In genomic region chr6:99285881-99286280, GRCh38 we compare ENCODE assay signal across 17 cellular contexts.
DNase-seq lines count a peak whose midpoint lies in the region; ATAC-seq, FAIRE-seq and TF ChIP-seq lines count a peak whose summit lies in the region.
"Had no signal": no experiment of that assay in that cellular context is flagged by ENCODE, and none has a peak within 500 bp of the region (broad histone marks: within the 10 kb centered on the region; RNA-seq: fewer than 3 reads in every experiment).

No MANE protein-coding gene starts in this region.

- in situ Hi-C loops in G401 (cut with HindIII; ENCODE audit: low sequenced_read_pairs) = no loop called here

- POLR2A ChIA-PET in H1 (lab: Charles Lee; ENCODE audit: partially characterized antibody) = no interaction called here

- no peak overlapping the region for H2BK5ac ChIP-seq in H1 (ENCODE audit: low read depth, low read length)

- H3K79me1 ChIP-seq in H1 (ENCODE audit: low read depth, low read length) = no peaks in the 10 kb centered on the region

- H3K9ac ChIP-seq in H1 (replicated peaks in 1 of 4; ENCODE audit: extremely low read depth in 1 of 4, low read depth in 3 of 4, low read length in 3 of 4) (no peak overlapping the region), MM.1S (ENCODE audit: low read length) (no peak overlapping the region)

- no peak overlapping the region for H3K4me3 Mint-ChIP-seq in progenitor cell of endocrine pancreas (ENCODE audit: low read depth)
- H3K4me3 Mint-ChIP-seq: CD4-positive, alpha-beta memory T cell had no signal

- H3K79me2 ChIP-seq in H1 (ENCODE audit: control insufficient read depth in 1 of 2, insufficient read depth in 2 of 2, low read length in 2 of 2) (no peaks in the 10 kb centered on the region), MM.1S (ENCODE audit: low read length) (no peaks in the 10 kb centered on the region)

- no peak overlapping the region for H3K23ac ChIP-seq in H1 (ENCODE audit: insufficient read length)

- no peak overlapping the region for H2BK20ac ChIP-seq in H1 (ENCODE audit: low read length)

- FAIRE-seq in H1 (lab: Jason Lieb, UNC) = no peak
- FAIRE-seq: A204.1, D721Med, H54 had no signal

- no peaks in the 10 kb centered on the region for H3K27me3 ChIP-seq in H1 (replicated peaks in 1 of 4; ENCODE audit: control insufficient read depth in 3 of 4, extremely low read depth in 1 of 4, insufficient read depth in 3 of 4, low read length in 3 of 4)
- H3K27me3 ChIP-seq in psoas muscle (ENCODE audit: insufficient read depth in 3 of 3, low read length in 2 of 3) = no peaks in the 10 kb centered on the region
- H3K27me3 ChIP-seq in MM.1S (replicated peaks; ENCODE audit: insufficient read depth, low read length) = no peaks in the 10 kb centered on the region
- H3K27me3 ChIP-seq: BE2C had no signal

- H3K36me3 ChIP-seq in H1 (ENCODE audit: control insufficient read depth in 2 of 4, insufficient read depth in 4 of 4, low read length in 3 of 4) (no peaks in the 10 kb centered on the region; a peak in 1 of 8 replicates), psoas muscle (ENCODE audit: insufficient read depth in 1 of 2, low read depth in 1 of 2) (no peaks in the 10 kb centered on the region), MM.1S (replicated peaks; ENCODE audit: insufficient read depth, low read length) (no peaks in the 10 kb centered on the region)

- no peak overlapping the region for H4K91ac ChIP-seq in H1 (replicated peaks; ENCODE audit: insufficient read length, low read length)

- 0 out of 2 replicates have a peak overlapping the region, but pooled peaks have one; percentile 60 for H2AK5ac ChIP-seq in H1 (ENCODE audit: low read depth, low read length)

- H3K14ac ChIP-seq in H1 (ENCODE audit: insufficient read length) = no peak overlapping the region

- CTCF ChIA-PET in H1 (lab: Charles Lee; ENCODE audit: partially characterized antibody) = interaction anchor here (0.6 to 3.2 kb wide), 2 partner anchors 10 to 42 kb away, joined by 3 to 8 read pairs; no protein-coding TSS in a partner anchor

- no peaks in the 10 kb centered on the region for H3K4me1 Mint-ChIP-seq in progenitor cell of endocrine pancreas (ENCODE audit: low read depth)
- H3K4me1 Mint-ChIP-seq: CD4-positive, alpha-beta memory T cell had no signal

- no peaks in the 10 kb centered on the region for H3K27me3 Mint-ChIP-seq in progenitor cell of endocrine pancreas

- TF ChIP-seq CTCF in H1 (IDR thresholded peaks at IDR 0.05; ENCODE audit: control extremely low read depth in 1 of 3, insufficient read depth in 1 of 3, low read depth in 1 of 3, low read length in 3 of 3) = no peak
- TF ChIP-seq CTCF in progenitor cell of endocrine pancreas (IDR thresholded peaks at IDR 0.05; ENCODE audit: unreplicated experiment) = no peak
- no peak for TF ChIP-seq CTCF in psoas muscle (IDR thresholded peaks at IDR 0.05)
- no peak for TF ChIP-seq CTCF in MM.1S (IDR thresholded peaks at IDR 0.05; ENCODE audit: low read length)

- no peak overlapping the region for H3K18ac ChIP-seq in H1 (ENCODE audit: extremely low read depth, low read length)

- 0 out of 2 replicates have a peak overlapping the region, but pooled peaks have one; percentile 22 for H2BK12ac ChIP-seq in H1 (ENCODE audit: low read depth, low read length)

- H3F3A ChIP-seq in MM.1S (ENCODE audit: insufficient read depth, low read length) = no peaks in the 10 kb centered on the region

- H3K27ac Mint-ChIP-seq in progenitor cell of endocrine pancreas = peak overlapping the region; percentile 20
- H3K27ac Mint-ChIP-seq: CD4-positive, alpha-beta memory T cell had no signal

- ATAC-seq in psoas muscle = no peak
- ATAC-seq: HCT116 had no signal

- no peaks in the 10 kb centered on the region for H3K9me3 ChIP-seq in H1 (ENCODE audit: insufficient read depth in 2 of 2, low read depth in 1 of 2, low read length in 1 of 2)
- no peaks in the 10 kb centered on the region for H3K9me3 ChIP-seq in psoas muscle
- H3K9me3 ChIP-seq in MM.1S (replicated peaks; ENCODE audit: insufficient read depth, low read length) = no peaks in the 10 kb centered on the region
- H3K9me3 ChIP-seq: BE2C had no signal

- no peak overlapping the region for H4K8ac ChIP-seq in H1 (ENCODE audit: extremely low read depth, insufficient read depth, low read length)

- H3K9me3 Mint-ChIP-seq in progenitor cell of endocrine pancreas (ENCODE audit: low read depth) = no peaks in the 10 kb centered on the region

- H3K9me2 ChIP-seq in MM.1S (replicated peaks; ENCODE audit: insufficient read depth, low read length) = no peaks in the 10 kb centered on the region

- no peak for TF ChIP-seq POLR2A in H1 (IDR thresholded peaks at IDR 0.05; ENCODE audit: control extremely low read depth in 1 of 2, low read depth in 2 of 2, low read length in 2 of 2)

- H3K4me1 ChIP-seq in H1 (replicated peaks in 1 of 4; ENCODE audit: control insufficient read depth in 3 of 4, insufficient read depth in 4 of 4, low read length in 3 of 4) (peaks cover 0 to 5% (median 0%) of the 10 kb centered on the region in 4 experiments; a peak in 1 of 7 replicates), psoas muscle (no peaks in the 10 kb centered on the region), MM.1S (ENCODE audit: low read length) (no peaks in the 10 kb centered on the region)
- H3K4me1 ChIP-seq: BE2C had no signal

- no peak overlapping the region for H4K5ac ChIP-seq in H1 (ENCODE audit: insufficient read length, low read depth, low read length)

- peaks cover 0 to 3% of the 10 kb centered on the region in 2 experiments for H4K20me1 ChIP-seq in H1 (replicated peaks in 1 of 2; ENCODE audit: control insufficient read depth in 1 of 2, insufficient read depth in 2 of 2, low read length in 2 of 2)
- H4K20me1 ChIP-seq in MM.1S (ENCODE audit: insufficient read depth, low read length) = no peaks in the 10 kb centered on the region

- no peak for TF ChIP-seq EP300 in H1 (IDR thresholded peaks at IDR 0.05; ENCODE audit: borderline replicate concordance in 1 of 2, low read depth in 2 of 2, low read length in 2 of 2)

- TF ChIP-seq RAD21 in H1 (IDR thresholded peaks at IDR 0.05 in 1 of 2, conservative IDR thresholded peaks at IDR 0.05 in 1 of 2; ENCODE audit: low read depth in 2 of 2, low read length in 2 of 2) = no peak

- H3K4ac ChIP-seq in H1 (replicated peaks; ENCODE audit: insufficient read length, low read depth, low read length) = no peak overlapping the region

- H3K27ac ChIP-seq in H1 (ENCODE audit: low read depth, low read length) = no peak overlapping the region
- H3K27ac ChIP-seq in psoas muscle = no peak overlapping the region
- H3K27ac ChIP-seq in MM.1S (ENCODE audit: low read length) = no peak overlapping the region
- H3K27ac ChIP-seq: C4-2B, HL-60 had no signal

- no peak overlapping the region for H3K4me3 ChIP-seq in H1 (ENCODE audit: extremely low read depth in 1 of 4, insufficient read depth in 2 of 4, low read depth in 3 of 4, low read length in 4 of 4)
- no peak overlapping the region for H3K4me3 ChIP-seq in psoas muscle
- no peak overlapping the region for H3K4me3 ChIP-seq in MM.1S (ENCODE audit: low read length)

- peak; percentile 56 for DNase-seq in G401 (ENCODE audit: low spot score)
- peak; percentile 91 for DNase-seq in NCI-H774 (lab: John Stamatoyannopoulos, UW)
- DNase-seq in H1 (ENCODE audit: low read depth in 1 of 2, low spot score in 2 of 2) = no peak
- DNase-seq in progenitor cell of endocrine pancreas (ENCODE audit: low spot score, unreplicated experiment) = no peak
- no peak for DNase-seq in psoas muscle
- no peak for DNase-seq in MM.1S
- DNase-seq in AG08396 (ENCODE audit: low spot score) = no peak
- DNase-seq: BE2C; CD4-positive, alpha-beta memory T cell; COR-L47; DMS153 had no signal

- peaks cover 3% of the 10 kb centered on the region; the same call in 1 of the 2 replicates for H3K23me2 ChIP-seq in H1 (ENCODE audit: low read depth, low read length)

- H2AFZ ChIP-seq in H1 (ENCODE audit: low read length) (no peak overlapping the region), MM.1S (ENCODE audit: low read length) (no peak overlapping the region)

- H3K4me2 ChIP-seq in H1 (ENCODE audit: insufficient read depth in 1 of 2, low read depth in 2 of 2, low read length in 2 of 2) (no peak overlapping the region), MM.1S (ENCODE audit: low read depth, low read length) (no peak overlapping the region)

- no peak overlapping the region for H2BK15ac ChIP-seq in H1 (ENCODE audit: low read length)

- H2BK120ac ChIP-seq in H1 (replicated peaks; ENCODE audit: low read depth, low read length) = no peak overlapping the region

- H3K56ac ChIP-seq in H1 (replicated peaks; ENCODE audit: insufficient read length, low read depth, low read length) = no peak overlapping the region

- H3K36me3 Mint-ChIP-seq in progenitor cell of endocrine pancreas (ENCODE audit: insufficient read depth) = peaks cover 4% of the 10 kb centered on the region
- H3K36me3 Mint-ChIP-seq: CD4-positive, alpha-beta memory T cell had no signal

- 85% methylated on average over 4 of the region's 4 CpGs; no CpG with 5 or more reads in 1 of the 2 experiments for WGBS in H1 (ENCODE audit: extremely low coverage in 1 of 2, insufficient coverage in 1 of 2, insufficient read length in 1 of 2, insufficient replicate concordance in 2 of 2, low coverage in 1 of 2, low lambda C conversion rate in 2 of 2, missing lambda C conversion rate in 1 of 2), 2 experiments
- 49 to 58% (median 52%) methylated on average over 4 of the region's 4 CpGs for WGBS in psoas muscle, 3 donors

- intact Hi-C loops in psoas muscle (cut with DNase I) = no loop called here

TF ChIP-seq in H1, 55 proteins besides CTCF, POLR2A, EP300 and RAD21:
- TF ChIP-seq KDM1A (IDR thresholded peaks at IDR 0.05; ENCODE audit: borderline replicate concordance, low read length) (no peak), CBX5 (IDR thresholded peaks at IDR 0.05; ENCODE audit: low read depth, low read length) (no peak), SAP30 (IDR thresholded peaks at IDR 0.05; ENCODE audit: insufficient read depth, insufficient replicate concordance, low read length) (no peak), TAF7 (optimal IDR thresholded peaks at IDR 0.05; ENCODE audit: borderline replicate concordance, low read depth, low read length) (no peak), EGR1 (IDR thresholded peaks at IDR 0.05; ENCODE audit: borderline replicate concordance, low read depth, low read length) (no peak), BRCA1 (IDR thresholded peaks at IDR 0.05; ENCODE audit: low read depth, low read length) (no peak), SIRT6 (IDR thresholded peaks at IDR 0.05; ENCODE audit: low read length) (no peak), CTBP2 (IDR thresholded peaks at IDR 0.05; ENCODE audit: borderline replicate concordance, insufficient read depth, insufficient read length, low read length) (no peak)

Comparison
In these comparisons a context has a peak if more than half of its experiments do, and no peak if none do; other contexts are left out.
1. DNase-seq: peak in G401 (single experiment) and NCI-H774 (single experiment); none in H1 (0 of 2), progenitor cell of endocrine pancreas (single experiment), psoas muscle (0 of 2), MM.1S (single experiment) and AG08396 (single experiment).